9 cellular contexts compared by ENCODE assay signal in the genomic region with DNA sequence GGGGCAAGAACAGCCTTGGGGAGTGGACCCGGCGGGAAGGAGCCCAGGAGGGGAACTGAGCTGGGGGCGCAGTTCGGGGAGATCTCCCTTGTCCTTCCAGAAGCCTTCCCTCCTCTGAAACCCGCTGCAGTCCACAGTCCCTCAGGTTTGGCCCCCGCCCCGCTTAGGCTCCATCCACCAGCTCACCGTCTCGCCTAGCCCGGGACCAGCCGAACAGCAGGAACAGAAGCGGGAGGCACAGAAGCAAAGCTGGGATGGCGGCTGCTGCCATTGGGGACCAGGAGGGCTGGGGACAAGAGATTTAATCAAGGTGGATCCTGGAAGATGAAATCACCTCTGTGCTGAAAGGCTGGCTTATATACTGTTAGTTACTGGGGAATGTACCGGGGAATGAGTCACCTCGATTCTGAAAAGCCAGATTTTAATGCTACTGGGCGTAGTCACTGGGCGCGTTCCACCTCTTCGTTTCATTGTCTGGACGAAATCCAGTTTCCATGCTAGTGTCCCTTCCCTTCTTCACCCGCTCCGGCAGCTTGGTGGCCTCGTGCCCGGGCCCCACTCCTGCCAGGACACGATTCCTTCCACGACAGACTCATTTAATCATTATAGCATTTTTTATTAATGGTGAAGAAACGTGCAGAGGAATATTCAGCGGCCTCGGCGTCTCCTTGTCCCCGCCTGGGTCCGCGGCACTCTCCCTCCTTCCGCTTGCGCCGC. TPM values are rescaled to one million over a fixed set of nuclear protein-coding genes. Genes with fewer than 3 reads are reported as not detected.
DNase-seq lines count a peak whose midpoint lies in the region; ATAC-seq and TF ChIP-seq lines count a peak whose summit lies in the region.
"Had no signal": no experiment of that assay in that cellular context is flagged by ENCODE, and none has a peak within 500 bp of the region (broad histone marks: within the 10 kb centered on the region; RNA-seq: fewer than 3 reads in every experiment).

TSS of gene RAET1L (minus strand) at position 332 of the 717 bp plus-strand sequence. CDS start at position 271, 61 bp downstream.

- H3K9me3 Mint-ChIP-seq in naive B cell = peaks cover 0 to 3% (median 0%) of the 10 kb centered on the region in 7 donors

- peak within 1 kb of the TSS in 7 of 8 donors; percentile 49 to 82 (median 70) for H3K4me3 Mint-ChIP-seq in naive B cell

- no peak for TF ChIP-seq RAD21 in Ishikawa (IDR thresholded peaks at IDR 0.05; ENCODE audit: low read depth)

- H3K36me3 Mint-ChIP-seq in naive B cell = peaks cover 0 to 3% of the 10 kb centered on the region in 2 donors

- H3K36me3 ChIP-seq in BJ (ENCODE audit: control insufficient read depth, insufficient read depth, low read length) = no peaks in the 10 kb centered on the region
- H3K36me3 ChIP-seq: tibial nerve had no signal

- DNase-seq in BJ (ENCODE audit: low read depth) (peak; percentile 39), dermis microvascular lymphatic vessel endothelial cell (ENCODE audit: low read depth in 2 of 2) (peak; percentile 7 to 53), naive B cell (no peak), NCI-H526 (lab: John Stamatoyannopoulos, UW) (no peak)

- H3K27ac Mint-ChIP-seq in naive B cell = peak within 1 kb of the TSS in 3 of 6 donors; percentile 24 to 72 (median 54)

- ATAC-seq in naive B cell (ENCODE audit: low read depth in 2 of 2) = no peak
- no peak for ATAC-seq in HG03565 (IDR thresholded peaks at IDR 0.05; ENCODE audit: unreplicated experiment)
- ATAC-seq in HG02763 (IDR thresholded peaks at IDR 0.05; ENCODE audit: unreplicated experiment) = no peak
- ATAC-seq in GM21619 (IDR thresholded peaks at IDR 0.05; ENCODE audit: unreplicated experiment) = no peak

- POLR2A ChIA-PET in BJ (lab: Charles Lee) = no interaction called here

- H3K4me3 ChIP-seq in BJ (ENCODE audit: low read depth, low read length) = peak within 1 kb of the TSS; percentile 1; the same call in 1 of the 2 replicates

- peaks cover 36 to 42% (median 41%) of the 10 kb centered on the region in 3 donors for H3K4me1 Mint-ChIP-seq in naive B cell

- no peak for TF ChIP-seq CTCF in BJ (IDR thresholded peaks at IDR 0.05; ENCODE audit: insufficient read depth, low read depth, low read length)

- peaks cover 22% of the 10 kb centered on the region for H3K27me3 ChIP-seq in BJ (ENCODE audit: control insufficient read depth, insufficient read depth, low read length)

- no peak for TF ChIP-seq EP300 in Ishikawa (IDR thresholded peaks at IDR 0.05; ENCODE audit: borderline replicate concordance)

- H3K27me3 Mint-ChIP-seq in naive B cell = peaks cover 40 to 66% (median 64%) of the 10 kb centered on the region in 3 donors

- CTCF ChIA-PET in BJ (lab: Yijun Ruan, JAX) = interaction anchor here (1.3 kb wide), 1 partner anchor 9 kb away, joined by 5 read pairs; no protein-coding TSS in a partner anchor

TF ChIP-seq in Ishikawa, 13 proteins besides CTCF, POLR2A, EP300 and RAD21:
- TF ChIP-seq CEBPB (IDR thresholded peaks at IDR 0.05) = no peak
- peak; percentile 39; the same call in 1 of the 2 replicates for TF ChIP-seq MAX (IDR thresholded peaks at IDR 0.05)
- no peak for TF ChIP-seq TCF12 (IDR thresholded peaks at IDR 0.05; ENCODE audit: low read depth)
- TF ChIP-seq, protein P1, sequence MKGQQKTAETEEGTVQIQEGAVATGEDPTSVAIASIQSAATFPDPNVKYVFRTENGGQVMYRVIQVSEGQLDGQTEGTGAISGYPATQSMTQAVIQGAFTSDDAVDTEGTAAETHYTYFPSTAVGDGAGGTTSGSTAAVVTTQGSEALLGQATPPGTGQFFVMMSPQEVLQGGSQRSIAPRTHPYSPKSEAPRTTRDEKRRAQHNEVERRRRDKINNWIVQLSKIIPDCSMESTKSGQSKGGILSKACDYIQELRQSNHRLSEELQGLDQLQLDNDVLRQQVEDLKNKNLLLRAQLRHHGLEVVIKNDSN (IDR thresholded peaks at IDR 0.05) = no peak
- TF ChIP-seq YY1 (IDR thresholded peaks at IDR 0.05; ENCODE audit: low read depth) = no peak
- no peak for TF ChIP-seq FOXM1 (IDR thresholded peaks at IDR 0.05; ENCODE audit: borderline replicate concordance, low read depth)
- TF ChIP-seq EGR1 (IDR thresholded peaks at IDR 0.05) = no peak
- TF ChIP-seq NFIC (IDR thresholded peaks at IDR 0.05) = peak; percentile 64
- TF ChIP-seq ZBTB7A (IDR thresholded peaks at IDR 0.05; ENCODE audit: low read depth) = no peak
- no peak for TF ChIP-seq TAF1 (IDR thresholded peaks at IDR 0.05; ENCODE audit: low read depth)
- no peak for TF ChIP-seq CREB1 (IDR thresholded peaks at IDR 0.05; ENCODE audit: low read depth)
- TF ChIP-seq, protein P2, sequence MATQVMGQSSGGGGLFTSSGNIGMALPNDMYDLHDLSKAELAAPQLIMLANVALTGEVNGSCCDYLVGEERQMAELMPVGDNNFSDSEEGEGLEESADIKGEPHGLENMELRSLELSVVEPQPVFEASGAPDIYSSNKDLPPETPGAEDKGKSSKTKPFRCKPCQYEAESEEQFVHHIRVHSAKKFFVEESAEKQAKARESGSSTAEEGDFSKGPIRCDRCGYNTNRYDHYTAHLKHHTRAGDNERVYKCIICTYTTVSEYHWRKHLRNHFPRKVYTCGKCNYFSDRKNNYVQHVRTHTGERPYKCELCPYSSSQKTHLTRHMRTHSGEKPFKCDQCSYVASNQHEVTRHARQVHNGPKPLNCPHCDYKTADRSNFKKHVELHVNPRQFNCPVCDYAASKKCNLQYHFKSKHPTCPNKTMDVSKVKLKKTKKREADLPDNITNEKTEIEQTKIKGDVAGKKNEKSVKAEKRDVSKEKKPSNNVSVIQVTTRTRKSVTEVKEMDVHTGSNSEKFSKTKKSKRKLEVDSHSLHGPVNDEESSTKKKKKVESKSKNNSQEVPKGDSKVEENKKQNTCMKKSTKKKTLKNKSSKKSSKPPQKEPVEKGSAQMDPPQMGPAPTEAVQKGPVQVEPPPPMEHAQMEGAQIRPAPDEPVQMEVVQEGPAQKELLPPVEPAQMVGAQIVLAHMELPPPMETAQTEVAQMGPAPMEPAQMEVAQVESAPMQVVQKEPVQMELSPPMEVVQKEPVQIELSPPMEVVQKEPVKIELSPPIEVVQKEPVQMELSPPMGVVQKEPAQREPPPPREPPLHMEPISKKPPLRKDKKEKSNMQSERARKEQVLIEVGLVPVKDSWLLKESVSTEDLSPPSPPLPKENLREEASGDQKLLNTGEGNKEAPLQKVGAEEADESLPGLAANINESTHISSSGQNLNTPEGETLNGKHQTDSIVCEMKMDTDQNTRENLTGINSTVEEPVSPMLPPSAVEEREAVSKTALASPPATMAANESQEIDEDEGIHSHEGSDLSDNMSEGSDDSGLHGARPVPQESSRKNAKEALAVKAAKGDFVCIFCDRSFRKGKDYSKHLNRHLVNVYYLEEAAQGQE (IDR thresholded peaks at IDR 0.05; ENCODE audit: low read depth) = no peak
- peak; percentile 59; the same call in 1 of the 2 replicates for TF ChIP-seq TEAD4 (IDR thresholded peaks at IDR 0.05)

RNA-seq across cellular contexts. Expression of gene RAET1L, which starts in this region (rescaled TPM):
- not detected in 2 replicates for polyA plus RNA-seq in BJ (2011; rRNA removed)
- not detected in 2 replicates for polyA minus RNA-seq in BJ (2011; rRNA and poly(A)+ RNA removed)
- not detected in 2 replicates for total RNA-seq in dermis microvascular lymphatic vessel endothelial cell
- not detected for polyA plus RNA-seq in naive B cell (ENCODE audit: low read depth in 6 of 6)
- total RNA-seq: tibial nerve had no signal

Comparison
In these comparisons a context has a peak if more than half of its experiments do, and no peak if none do; other contexts are left out.
1. Peak in DNase-seq and H3K4me3 ChIP-seq in BJ; RNA of the gene not detected or under 1 TPM.
2. Peak in DNase-seq in dermis microvascular lymphatic vessel endothelial cell; RNA of the gene not detected or under 1 TPM.